Comparison of ENCODE assay signal across 26 cellular contexts in the genomic region with DNA sequence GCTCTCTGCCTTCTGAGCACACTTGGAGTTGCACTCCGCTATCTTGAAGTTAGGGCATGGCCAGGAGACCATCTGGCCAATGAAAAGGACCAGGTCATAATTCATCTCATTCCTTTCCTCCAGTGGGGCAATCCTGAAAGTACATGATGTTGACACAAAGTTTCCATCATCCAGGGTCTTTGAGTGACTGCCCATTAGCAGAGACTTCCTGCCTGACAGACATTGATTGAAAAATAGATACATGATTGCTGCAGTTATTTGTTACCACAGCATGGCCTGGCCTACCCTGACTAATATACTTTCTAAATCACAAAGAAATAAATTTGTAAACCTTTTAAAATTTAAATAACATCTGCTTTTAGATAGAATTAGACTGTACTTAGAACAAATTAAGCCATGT. TPM values are rescaled to one million over a fixed set of nuclear protein-coding genes. Genes with fewer than 3 reads are reported as not detected.
"Had no signal": no experiment of that assay in that cellular context is flagged by ENCODE, and none has a peak within 500 bp of the region (broad histone marks: within the 10 kb centered on the region; RNA-seq: fewer than 3 reads in every experiment).

No MANE protein-coding gene starts in this region.

- H3K9me3 ChIP-seq: colonic mucosa, esophagus squamous epithelium, gastrocnemius medialis, left lung had no signal

- FAIRE-seq: endometrium, islet of Langerhans, keratinocyte had no signal

- H3K4me1 ChIP-seq: colonic mucosa, esophagus squamous epithelium, gastrocnemius medialis, heart right ventricle, left lung had no signal

- DNase-seq: colonic mucosa; cortex of kidney; effector CD8-positive, alpha-beta T cell; effector memory CD8-positive, alpha-beta T cell; endodermal cell; erythroblast; esophagus squamous epithelium; foreskin fibroblast; foreskin melanocyte; gastrocnemius medialis; glutamatergic neuron; head of caudate nucleus; heart right ventricle; hippocampal formation; left cardiac atrium; left lung; left ventricle myocardium superior; mammary epithelial cell; naive thymus-derived CD4-positive, alpha-beta T cell had no signal

- H3K4me3 ChIP-seq: colonic mucosa, esophagus squamous epithelium, gastrocnemius medialis, heart right ventricle, left lung, lung had no signal

- H3K27me3 ChIP-seq: colonic mucosa, gastrocnemius medialis, left lung had no signal

- H3K27ac ChIP-seq: colonic mucosa, epithelial cell of prostate, esophagus squamous epithelium, gastrocnemius medialis, heart right ventricle, left lung had no signal

- ATAC-seq: effector memory CD8-positive, alpha-beta T cell; esophagus mucosa; gastrocnemius medialis; heart right ventricle; left cardiac atrium; left lung; left ventricle myocardium superior; naive thymus-derived CD4-positive, alpha-beta T cell had no signal

- H3K36me3 ChIP-seq: colonic mucosa, esophagus squamous epithelium, gastrocnemius medialis, heart right ventricle, left lung had no signal

RNA-seq across cellular contexts. Expression of a gene that starts 50.0 kb away (rescaled TPM):
- total RNA-seq: dermis microvascular lymphatic vessel endothelial cell, gastrocnemius medialis, left ventricle myocardium superior, mammary epithelial cell had no signal
- polyA plus RNA-seq: naive thymus-derived CD4-positive, alpha-beta T cell had no signal
